1 cellular context compared by ENCODE assay signal in genomic region chr1:202010042-202011015, GRCh38.
A peak's percentile ranks its signal among the peaks of the same experiment; 100 is the strongest.
TF ChIP-seq lines count a peak whose summit lies in the region.

TSS of gene ELF3 (plus strand) at chr1:202010587. CDS start at chr1:202011137, 550 bp downstream.

TF ChIP-seq in GM12878, 131 proteins besides CTCF, POLR2A, EP300 and RAD21 (continued from another document and continues in another):
- TF ChIP-seq CUX1 (IDR thresholded peaks at IDR 0.05; ENCODE audit: insufficient replicate concordance, low read depth, low read length) (no peak), HDGF (IDR thresholded peaks at IDR 0.05) (no peak), BCL11A (IDR thresholded peaks at IDR 0.05; ENCODE audit: low read depth, low read length) (no peak), RELB (IDR thresholded peaks at IDR 0.05; ENCODE audit: low read depth) (peak; percentile 25; the same call in 1 of the 2 replicates), SUZ12 (IDR thresholded peaks at IDR 0.05; ENCODE audit: unreplicated experiment) (no peak), ZSCAN29 (IDR thresholded peaks at IDR 0.05) (no peak), GATAD2B (conservative IDR thresholded peaks at IDR 0.05; ENCODE audit: low read depth) (peak; percentile 79), IRF4 (IDR thresholded peaks at IDR 0.05; ENCODE audit: low read depth, low read length) (no peak), RUNX3 (IDR thresholded peaks at IDR 0.05; ENCODE audit: low read length) (no peak), ZNF217 (IDR thresholded peaks at IDR 0.05) (0 out of 2 replicates have a peak, but pooled peaks have one; percentile 38), LARP7 (IDR thresholded peaks at IDR 0.05) (peak; percentile 38; the same call in 1 of the 2 replicates), ASH2L (IDR thresholded peaks at IDR 0.05; ENCODE audit: borderline replicate concordance, low read depth) (no peak), TCF3 (IDR thresholded peaks at IDR 0.05; ENCODE audit: borderline replicate concordance, insufficient read depth, low read depth, low read length) (no peak), SREBF1 (IDR thresholded peaks at IDR 0.05; ENCODE audit: low read length) (no peak), SRF (IDR thresholded peaks at IDR 0.05; ENCODE audit: low read depth in 2 of 2, low read length in 2 of 2) (no peak), STAT3 (IDR thresholded peaks at IDR 0.05; ENCODE audit: low read depth, low read length) (no peak), SUPT20H (IDR thresholded peaks at IDR 0.05; ENCODE audit: borderline replicate concordance, control insufficient read depth, low read depth, low read length) (no peak), MTA2 (IDR thresholded peaks at IDR 0.05; ENCODE audit: low read depth) (0 out of 2 replicates have a peak, but pooled peaks have one; percentile 21), USF2 (IDR thresholded peaks at IDR 0.05; ENCODE audit: borderline replicate concordance, low read depth, low read length) (no peak), RELA (IDR thresholded peaks at IDR 0.05; ENCODE audit: borderline replicate concordance, partially characterized antibody) (peak; percentile 19), ATF3 (IDR thresholded peaks at IDR 0.05; ENCODE audit: borderline replicate concordance, extremely low read depth, low read depth, low read length) (no peak), MEF2A (IDR thresholded peaks at IDR 0.05; ENCODE audit: insufficient read depth, low read depth, low read length) (no peak), SMC3 (IDR thresholded peaks at IDR 0.05; ENCODE audit: borderline replicate concordance, low read length) (no peak), ZNF384 (IDR thresholded peaks at IDR 0.05; ENCODE audit: borderline replicate concordance, low read depth, low read length) (no peak), MEF2B (IDR thresholded peaks at IDR 0.05; ENCODE audit: partially characterized antibody, poor library complexity, severe bottlenecking) (no peak), ZNF207 (IDR thresholded peaks at IDR 0.05; ENCODE audit: borderline replicate concordance) (no peak), IRF3 (IDR thresholded peaks at IDR 0.05) (no peak), E2F8 (IDR thresholded peaks at IDR 0.05; ENCODE audit: low read depth, partially characterized antibody) (no peak), NR2F1 (conservative IDR thresholded peaks at IDR 0.05) (peak; percentile 76), TARDBP (IDR thresholded peaks at IDR 0.05; ENCODE audit: borderline replicate concordance) (no peak), DPF2 (IDR thresholded peaks at IDR 0.05) (peak; percentile 80), FOS (IDR thresholded peaks at IDR 0.05; ENCODE audit: borderline replicate concordance, extremely low read depth, insufficient read length) (no peak), SIX5 (IDR thresholded peaks at IDR 0.05; ENCODE audit: low read depth, low read length, severe bottlenecking) (no peak), POLR2AphosphoS2 (IDR thresholded peaks at IDR 0.05; ENCODE audit: low read depth, low read length) (no peak), NBN (IDR thresholded peaks at IDR 0.05) (0 out of 2 replicates have a peak, but pooled peaks have one; percentile 29), FOXK2 (IDR thresholded peaks at IDR 0.05) (no peak), CEBPB (IDR thresholded peaks at IDR 0.05; ENCODE audit: borderline replicate concordance in 1 of 2, low read depth in 2 of 2, low read length in 2 of 2) (no peak), ZNF622 (IDR thresholded peaks at IDR 0.05) (no peak), SMAD5 (IDR thresholded peaks at IDR 0.05; ENCODE audit: low read depth) (no peak), TAF1 (IDR thresholded peaks at IDR 0.05; ENCODE audit: borderline replicate concordance, low read depth, low read length) (no peak), CBX5 (IDR thresholded peaks at IDR 0.05; ENCODE audit: low read depth) (no peak), HSF1 (IDR thresholded peaks at IDR 0.05; ENCODE audit: low read depth, low read length) (no peak), EED (IDR thresholded peaks at IDR 0.05; ENCODE audit: low read depth) (no peak), SPI1 (IDR thresholded peaks at IDR 0.05; ENCODE audit: borderline replicate concordance, insufficient read depth, low read depth, low read length) (no peak), EZH2 (IDR thresholded peaks at IDR 0.05; ENCODE audit: borderline replicate concordance, control insufficient read depth, low read depth, low read length) (no peak), CREM (IDR thresholded peaks at IDR 0.05; ENCODE audit: low read depth) (no peak), NFXL1 (IDR thresholded peaks at IDR 0.05; ENCODE audit: borderline replicate concordance) (no peak; the same call in 1 of the 2 replicates), CHD2 (IDR thresholded peaks at IDR 0.05; ENCODE audit: borderline replicate concordance, low read depth, low read length) (no peak), MXI1 (IDR thresholded peaks at IDR 0.05; ENCODE audit: low read depth, low read length) (no peak), ZBTB4 (CRISPR knock-in tag; IDR thresholded peaks at IDR 0.05) (no peak), NRF1 (conservative IDR thresholded peaks at IDR 0.05; ENCODE audit: low read depth, low read length) (no peak), POU2F2 (IDR thresholded peaks at IDR 0.05; ENCODE audit: borderline replicate concordance, low read depth, low read length) (peak; percentile 97; the same call in 2 of the 3 replicates), NFYA (IDR thresholded peaks at IDR 0.05; ENCODE audit: borderline replicate concordance, low read depth, low read length) (no peak), FOXM1 (IDR thresholded peaks at IDR 0.05; ENCODE audit: low read depth, low read length) (no peak), POLR2AphosphoS5 (IDR thresholded peaks at IDR 0.05; ENCODE audit: low read length) (no peak), NR2C1 (IDR thresholded peaks at IDR 0.05) (no peak), KDM1A (IDR thresholded peaks at IDR 0.05; ENCODE audit: borderline replicate concordance) (no peak)
